26 cellular contexts compared by ENCODE assay signal in genomic region chr2:129611456-129611855, GRCh38.
"Had no signal": no experiment of that assay in that cellular context is flagged by ENCODE, and none has a peak within 500 bp of the region (broad histone marks: within the 10 kb centered on the region; RNA-seq: fewer than 3 reads in every experiment).

No MANE protein-coding gene starts in this region.

- H3K9me3 ChIP-seq: adrenal gland, breast epithelium, colonic mucosa, Peyer's patch, SJCRH30, SK-N-SH had no signal

- H3K4me3 ChIP-seq: adrenal gland, breast epithelium, colonic mucosa, Peyer's patch, SJCRH30 had no signal

- H3K27ac Mint-ChIP-seq: activated CD8-positive, alpha-beta T cell treated with anti-CD3 and anti-CD28 coated beads, Interleukin-2, amount 10 ng/mL, durations not matched to agents 7 days and 5 days; activated naive CD8-positive, alpha-beta T cell treated with anti-CD3 and anti-CD28 coated beads, Interleukin-2, amount 10 ng/mL, durations not matched to agents 7 days and 5 days; T-helper 2 cell treated with Interferon-gamma antibody and Interleukin-4, amounts not matched to agents 5 μg/mL and 100 μg/mL, for 36 hours had no signal

- H3K9me3 Mint-ChIP-seq: T-helper 2 cell treated with Interferon-gamma antibody and Interleukin-4, amounts not matched to agents 5 μg/mL and 100 μg/mL, for 36 hours had no signal

- H3K27ac ChIP-seq: adrenal gland, breast epithelium, colonic mucosa, Peyer's patch, RWPE1, SJCRH30 had no signal

- DNase-seq: activated CD4-positive, alpha-beta T cell treated with anti-CD3 and anti-CD28 coated beads for 48 hours; activated CD4-positive, alpha-beta T cell treated with anti-CD3 and anti-CD28 coated beads, Interleukin-2, amount 50 U/mL, for 4 hours; activated CD8-positive, alpha-beta memory T cell treated with anti-CD3 and anti-CD28 coated beads, Interleukin-2, amount 50 U/mL, for 48 hours; activated CD8-positive, alpha-beta T cell treated with anti-CD3 and anti-CD28 coated beads, Interleukin-2, amount 10 ng/mL, durations not matched to agents 7 days and 5 days; activated naive CD4-positive, alpha-beta T cell treated with anti-CD3 and anti-CD28 coated beads, Interleukin-2, amount 50 U/mL, for 16 hours; activated naive CD8-positive, alpha-beta T cell treated with anti-CD3 and anti-CD28 coated beads, Interleukin-2, amount 10 ng/mL, durations not matched to agents 7 days and 5 days; activated T-cell treated with anti-CD3 and anti-CD28 coated beads, Interleukin-2, amount 50 U/mL, for 1 hour; adrenal gland; anterior cingulate cortex; caudate nucleus; colonic mucosa; NCI-H1048; NCI-H146; NCI-H187 treated with DMSO at 0.1 percent for 48 hours; NCI-H226; NCI-H526; NK-92 treated with Interleukin-12 subunit alpha and Interleukin-12 subunit beta, amount 100 ng/mL, for 24 hours; Peyer's patch; Right ventricle myocardium superior; SJCRH30; SK-N-SH; SW 1271 had no signal

- H3K4me1 Mint-ChIP-seq: activated naive CD8-positive, alpha-beta T cell treated with anti-CD3 and anti-CD28 coated beads, Interleukin-2, amount 10 ng/mL, durations not matched to agents 7 days and 5 days had no signal

- H3K4me3 Mint-ChIP-seq: activated CD8-positive, alpha-beta T cell treated with anti-CD3 and anti-CD28 coated beads, Interleukin-2, amount 10 ng/mL, durations not matched to agents 7 days and 5 days; activated naive CD8-positive, alpha-beta T cell treated with anti-CD3 and anti-CD28 coated beads, Interleukin-2, amount 10 ng/mL, durations not matched to agents 7 days and 5 days; T-helper 2 cell treated with Interferon-gamma antibody and Interleukin-4, amounts not matched to agents 5 μg/mL and 100 μg/mL, for 36 hours had no signal

- H3K36me3 Mint-ChIP-seq: activated naive CD8-positive, alpha-beta T cell treated with anti-CD3 and anti-CD28 coated beads, Interleukin-2, amount 10 ng/mL, durations not matched to agents 7 days and 5 days had no signal

- ATAC-seq: activated CD4-positive, CD25-positive, alpha-beta regulatory T cell treated with anti-CD3 and anti-CD28 coated beads, Interleukin-2, amount 50 U/mL, for 24 hours; activated CD8-positive, alpha-beta T cell treated with anti-CD3 and anti-CD28 coated beads, Interleukin-2, amount 10 ng/mL, durations not matched to agents 7 days and 5 days had no signal

- H3K36me3 ChIP-seq: adrenal gland, breast epithelium, colonic mucosa, Peyer's patch, SJCRH30 had no signal

- H3K27me3 ChIP-seq: adrenal gland, breast epithelium, colonic mucosa, Peyer's patch, SJCRH30 had no signal

- H3K4me1 ChIP-seq: adrenal gland, breast epithelium, colonic mucosa, Peyer's patch, SJCRH30 had no signal
